Comparison of ENCODE assay signal across 1 cellular context in the genomic region with DNA sequence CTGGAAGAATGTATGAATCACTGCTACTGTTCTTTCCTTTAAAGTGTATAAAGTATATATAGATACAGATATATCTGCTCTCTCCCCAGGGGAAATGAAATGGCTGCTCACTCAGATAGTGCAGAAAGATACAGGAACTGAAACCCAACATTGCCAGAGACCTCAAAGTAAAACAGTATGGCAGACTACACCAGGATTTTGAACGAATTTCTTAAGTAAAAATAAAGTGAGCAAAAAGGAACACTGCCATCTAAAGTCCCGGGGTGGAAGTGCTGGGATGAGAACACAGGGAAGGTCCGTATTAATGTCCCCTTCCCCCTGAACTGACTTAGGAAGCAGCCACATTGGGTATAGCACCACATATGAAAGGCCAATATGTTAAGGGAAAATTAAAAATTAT.
A peak's percentile ranks its signal among the peaks of the same experiment; 100 is the strongest.
TF ChIP-seq lines count a peak whose summit lies in the region.

No MANE protein-coding gene starts in this region.

TF ChIP-seq in GM12878, 131 proteins besides CTCF, POLR2A, EP300 and RAD21 (continued from another document and continues in another):
- TF ChIP-seq NFIC (IDR thresholded peaks at IDR 0.05; ENCODE audit: low read depth, low read length) (peak; percentile 85), MEF2A (IDR thresholded peaks at IDR 0.05; ENCODE audit: insufficient read depth, low read depth, low read length) (peak; percentile 89), NFXL1 (IDR thresholded peaks at IDR 0.05; ENCODE audit: borderline replicate concordance) (no peak), ZNF24 (IDR thresholded peaks at IDR 0.05) (peak; percentile 47; the same call in 1 of the 2 replicates), YY1 (IDR thresholded peaks at IDR 0.05; ENCODE audit: low read depth, low read length) (peak; percentile 86), BHLHE40 (IDR thresholded peaks at IDR 0.05; ENCODE audit: borderline replicate concordance in 1 of 2, low read depth in 2 of 2, low read length in 1 of 2) (no peak), FOXM1 (IDR thresholded peaks at IDR 0.05; ENCODE audit: low read depth, low read length) (peak; percentile 87), ATF3 (IDR thresholded peaks at IDR 0.05; ENCODE audit: borderline replicate concordance, extremely low read depth, low read depth, low read length) (no peak), GABPA (IDR thresholded peaks at IDR 0.05; ENCODE audit: low read depth) (0 out of 2 replicates have a peak, but pooled peaks have one; percentile 54), ZNF384 (IDR thresholded peaks at IDR 0.05; ENCODE audit: borderline replicate concordance, low read depth, low read length) (no peak), MTA3 (IDR thresholded peaks at IDR 0.05; ENCODE audit: borderline replicate concordance, low read length) (no peak; the same call in 1 of the 2 replicates), EED (IDR thresholded peaks at IDR 0.05; ENCODE audit: low read depth) (no peak), CBX5 (IDR thresholded peaks at IDR 0.05; ENCODE audit: low read depth) (peak; percentile 71; the same call in 1 of the 2 replicates), MYC (IDR thresholded peaks at IDR 0.05; ENCODE audit: insufficient read depth, insufficient read length, insufficient replicate concordance, low read length, severe bottlenecking) (no peak), ZNF592 (IDR thresholded peaks at IDR 0.05) (no peak), RFX5 (IDR thresholded peaks at IDR 0.05; ENCODE audit: low read depth, low read length) (no peak), NR2C1 (IDR thresholded peaks at IDR 0.05) (no peak), STAT1 (conservative IDR thresholded peaks at IDR 0.05) (no peak), CEBPZ (IDR thresholded peaks at IDR 0.05; ENCODE audit: low read depth, low read length) (no peak), ESRRA (IDR thresholded peaks at IDR 0.05; ENCODE audit: low read length) (no peak), IRF4 (IDR thresholded peaks at IDR 0.05; ENCODE audit: low read depth, low read length) (peak; percentile 80), TCF7 (IDR thresholded peaks at IDR 0.05; ENCODE audit: borderline replicate concordance) (0 out of 2 replicates have a peak, but pooled peaks have one; percentile 42), PBX3 (IDR thresholded peaks at IDR 0.05; ENCODE audit: insufficient replicate concordance, low read depth, low read length) (no peak), TAF1 (IDR thresholded peaks at IDR 0.05; ENCODE audit: borderline replicate concordance, low read depth, low read length) (no peak), MTA2 (IDR thresholded peaks at IDR 0.05; ENCODE audit: low read depth) (no peak), BCLAF1 (IDR thresholded peaks at IDR 0.05) (no peak), ETV6 (conservative IDR thresholded peaks at IDR 0.05 in 1 of 2, IDR thresholded peaks at IDR 0.05 in 1 of 2; ENCODE audit: borderline replicate concordance in 1 of 2, low read depth in 1 of 2) (peak in 1 of 2 experiments; percentile 62; a peak in 2 of 4 replicates), ATF2 (IDR thresholded peaks at IDR 0.05; ENCODE audit: low read length) (peak; percentile 87), IRF5 (IDR thresholded peaks at IDR 0.05; ENCODE audit: borderline replicate concordance) (no peak), POU2F2 (IDR thresholded peaks at IDR 0.05; ENCODE audit: borderline replicate concordance, low read depth, low read length) (no peak)
- TF ChIP-seq, protein P1, sequence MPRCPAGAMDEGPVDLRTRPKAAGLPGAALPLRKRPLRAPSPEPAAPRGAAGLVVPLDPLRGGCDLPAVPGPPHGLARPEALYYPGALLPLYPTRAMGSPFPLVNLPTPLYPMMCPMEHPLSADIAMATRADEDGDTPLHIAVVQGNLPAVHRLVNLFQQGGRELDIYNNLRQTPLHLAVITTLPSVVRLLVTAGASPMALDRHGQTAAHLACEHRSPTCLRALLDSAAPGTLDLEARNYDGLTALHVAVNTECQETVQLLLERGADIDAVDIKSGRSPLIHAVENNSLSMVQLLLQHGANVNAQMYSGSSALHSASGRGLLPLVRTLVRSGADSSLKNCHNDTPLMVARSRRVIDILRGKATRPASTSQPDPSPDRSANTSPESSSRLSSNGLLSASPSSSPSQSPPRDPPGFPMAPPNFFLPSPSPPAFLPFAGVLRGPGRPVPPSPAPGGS (IDR thresholded peaks at IDR 0.05; ENCODE audit: borderline replicate concordance, insufficient read depth, low read depth, low read length, poor library complexity, severe bottlenecking), result peak; percentile 32
- TF ChIP-seq, protein P2, sequence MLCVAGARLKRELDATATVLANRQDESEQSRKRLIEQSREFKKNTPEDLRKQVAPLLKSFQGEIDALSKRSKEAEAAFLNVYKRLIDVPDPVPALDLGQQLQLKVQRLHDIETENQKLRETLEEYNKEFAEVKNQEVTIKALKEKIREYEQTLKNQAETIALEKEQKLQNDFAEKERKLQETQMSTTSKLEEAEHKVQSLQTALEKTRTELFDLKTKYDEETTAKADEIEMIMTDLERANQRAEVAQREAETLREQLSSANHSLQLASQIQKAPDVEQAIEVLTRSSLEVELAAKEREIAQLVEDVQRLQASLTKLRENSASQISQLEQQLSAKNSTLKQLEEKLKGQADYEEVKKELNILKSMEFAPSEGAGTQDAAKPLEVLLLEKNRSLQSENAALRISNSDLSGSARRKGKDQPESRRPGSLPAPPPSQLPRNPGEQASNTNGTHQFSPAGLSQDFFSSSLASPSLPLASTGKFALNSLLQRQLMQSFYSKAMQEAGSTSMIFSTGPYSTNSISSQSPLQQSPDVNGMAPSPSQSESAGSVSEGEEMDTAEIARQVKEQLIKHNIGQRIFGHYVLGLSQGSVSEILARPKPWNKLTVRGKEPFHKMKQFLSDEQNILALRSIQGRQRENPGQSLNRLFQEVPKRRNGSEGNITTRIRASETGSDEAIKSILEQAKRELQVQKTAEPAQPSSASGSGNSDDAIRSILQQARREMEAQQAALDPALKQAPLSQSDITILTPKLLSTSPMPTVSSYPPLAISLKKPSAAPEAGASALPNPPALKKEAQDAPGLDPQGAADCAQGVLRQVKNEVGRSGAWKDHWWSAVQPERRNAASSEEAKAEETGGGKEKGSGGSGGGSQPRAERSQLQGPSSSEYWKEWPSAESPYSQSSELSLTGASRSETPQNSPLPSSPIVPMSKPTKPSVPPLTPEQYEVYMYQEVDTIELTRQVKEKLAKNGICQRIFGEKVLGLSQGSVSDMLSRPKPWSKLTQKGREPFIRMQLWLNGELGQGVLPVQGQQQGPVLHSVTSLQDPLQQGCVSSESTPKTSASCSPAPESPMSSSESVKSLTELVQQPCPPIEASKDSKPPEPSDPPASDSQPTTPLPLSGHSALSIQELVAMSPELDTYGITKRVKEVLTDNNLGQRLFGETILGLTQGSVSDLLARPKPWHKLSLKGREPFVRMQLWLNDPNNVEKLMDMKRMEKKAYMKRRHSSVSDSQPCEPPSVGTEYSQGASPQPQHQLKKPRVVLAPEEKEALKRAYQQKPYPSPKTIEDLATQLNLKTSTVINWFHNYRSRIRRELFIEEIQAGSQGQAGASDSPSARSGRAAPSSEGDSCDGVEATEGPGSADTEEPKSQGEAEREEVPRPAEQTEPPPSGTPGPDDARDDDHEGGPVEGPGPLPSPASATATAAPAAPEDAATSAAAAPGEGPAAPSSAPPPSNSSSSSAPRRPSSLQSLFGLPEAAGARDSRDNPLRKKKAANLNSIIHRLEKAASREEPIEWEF (IDR thresholded peaks at IDR 0.05; ENCODE audit: insufficient replicate concordance, low read depth, low read length), result peak; percentile 60
